Comparison of ENCODE assay signal across 2 cellular contexts in the genomic region with DNA sequence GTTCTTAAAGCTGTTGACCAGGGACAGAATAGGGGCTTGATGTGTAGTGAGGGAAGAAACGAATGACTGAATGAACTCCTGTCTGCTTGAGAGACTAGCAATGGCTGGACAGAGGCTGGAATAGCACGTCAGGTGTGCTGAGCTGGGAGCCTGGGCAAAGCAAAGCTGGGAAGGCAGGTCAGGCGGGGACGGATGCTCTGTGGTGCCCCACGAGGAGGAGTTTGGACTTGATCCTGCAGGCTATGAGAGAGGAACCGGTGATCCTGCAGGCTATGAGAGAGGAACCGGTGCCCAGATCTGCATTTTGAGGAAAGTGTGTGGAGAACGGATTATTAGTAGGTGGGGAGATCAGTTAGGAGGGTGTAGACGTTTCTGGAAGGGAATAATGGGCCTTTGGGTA.
TF ChIP-seq lines count a peak whose summit lies in the region.

No MANE protein-coding gene starts in this region.

TF ChIP-seq in A549, 52 proteins besides CTCF, POLR2A, EP300 and RAD21:
- no peak for TF ChIP-seq FOSB (CRISPR knock-in tag; IDR thresholded peaks at IDR 0.05)
- no peak for TF ChIP-seq JUNB (IDR thresholded peaks at IDR 0.05)
- TF ChIP-seq, protein P1, sequence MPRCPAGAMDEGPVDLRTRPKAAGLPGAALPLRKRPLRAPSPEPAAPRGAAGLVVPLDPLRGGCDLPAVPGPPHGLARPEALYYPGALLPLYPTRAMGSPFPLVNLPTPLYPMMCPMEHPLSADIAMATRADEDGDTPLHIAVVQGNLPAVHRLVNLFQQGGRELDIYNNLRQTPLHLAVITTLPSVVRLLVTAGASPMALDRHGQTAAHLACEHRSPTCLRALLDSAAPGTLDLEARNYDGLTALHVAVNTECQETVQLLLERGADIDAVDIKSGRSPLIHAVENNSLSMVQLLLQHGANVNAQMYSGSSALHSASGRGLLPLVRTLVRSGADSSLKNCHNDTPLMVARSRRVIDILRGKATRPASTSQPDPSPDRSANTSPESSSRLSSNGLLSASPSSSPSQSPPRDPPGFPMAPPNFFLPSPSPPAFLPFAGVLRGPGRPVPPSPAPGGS (IDR thresholded peaks at IDR 0.05): no peak
- no peak for TF ChIP-seq HES2 (IDR thresholded peaks at IDR 0.05)
- no peak for TF ChIP-seq HOXA7 (CRISPR knock-in tag; IDR thresholded peaks at IDR 0.05)
- TF ChIP-seq EHMT2 (IDR thresholded peaks at IDR 0.05; ENCODE audit: low read depth): no peak
- TF ChIP-seq KDM5A (IDR thresholded peaks at IDR 0.05): no peak
- no peak for TF ChIP-seq FOSL2 (IDR thresholded peaks at IDR 0.05)
- no peak for TF ChIP-seq FOSL2 (CRISPR knock-in tag; IDR thresholded peaks at IDR 0.05)
- no peak for TF ChIP-seq ESRRA (IDR thresholded peaks at IDR 0.05; ENCODE audit: borderline replicate concordance, low read length)
- no peak for TF ChIP-seq HDAC2 (IDR thresholded peaks at IDR 0.05)
- TF ChIP-seq RARB (CRISPR knock-in tag; IDR thresholded peaks at IDR 0.05): no peak

TF ChIP-seq in HepG2, 621 proteins besides CTCF, POLR2A, EP300 and RAD21:
- TF ChIP-seq FOSL1 (CRISPR knock-in tag; IDR thresholded peaks at IDR 0.05; ENCODE audit: borderline replicate concordance) (no peak), ZNF263 (CRISPR knock-in tag; IDR thresholded peaks at IDR 0.05) (0 out of 2 replicates have a peak, but pooled peaks have one; percentile 25), XRCC5 (optimal IDR thresholded peaks at IDR 0.05; ENCODE audit: low read length) (peak; percentile 22), TARDBP (CRISPR knock-in tag; IDR thresholded peaks at IDR 0.05) (0 out of 2 replicates have a peak, but pooled peaks have one; percentile 30)
